ENCODE assay signal across 13 cellular contexts in genomic region chr4:169229571-169230028, GRCh38. TPM values are rescaled to one million over a fixed set of nuclear protein-coding genes. Genes with fewer than 3 reads are reported as not detected.
DNase-seq lines count a peak whose midpoint lies in the region; ATAC-seq and TF ChIP-seq lines count a peak whose summit lies in the region.
"Had no signal": no experiment of that assay in that cellular context is flagged by ENCODE, and none has a peak within 500 bp of the region (broad histone marks: within the 10 kb centered on the region; RNA-seq: fewer than 3 reads in every experiment).

No MANE protein-coding gene starts in this region.

- H3K27ac ChIP-seq in RWPE1, result peak overlapping the region; percentile 87
- peak overlapping the region; percentile 43 for H3K27ac ChIP-seq in foreskin keratinocyte
- H3K27ac ChIP-seq in thoracic aorta, result peak overlapping the region; percentile 13 to 62

- no peak overlapping the region for H3K4me3 ChIP-seq in thoracic aorta
- H3K4me3 ChIP-seq: K562 had no signal

- no peak overlapping the region for H3K4me3 Mint-ChIP-seq in activated CD4-positive, alpha-beta memory T cell treated with anti-CD3 and anti-CD28 coated beads for 36 hours
- H3K4me3 Mint-ChIP-seq: dendritic cell treated with granulocyte-macrophage colony-stimulating factor and Interleukin-4, amounts not matched to agents 40 ng/mL and 50 ng/mL, for 4 days; stimulated activated memory B cell treated with anti-CD40 and anti-IgM and Interleukin-4, amounts not matched to agents 10 μg/mL and 1 μg/mL and 100 μg/mL, for 72 hours had no signal

- no peaks in the 10 kb centered on the region for H3K9me3 Mint-ChIP-seq in activated CD4-positive, alpha-beta memory T cell treated with anti-CD3 and anti-CD28 coated beads for 36 hours
- H3K9me3 Mint-ChIP-seq: dendritic cell treated with granulocyte-macrophage colony-stimulating factor and Interleukin-4, amounts not matched to agents 40 ng/mL and 50 ng/mL, for 4 days; stimulated activated memory B cell treated with anti-CD40 and anti-IgM and Interleukin-4, amounts not matched to agents 10 μg/mL and 1 μg/mL and 100 μg/mL, for 72 hours had no signal

- DNase-seq in DMS53 (lab: John Stamatoyannopoulos, UW) (peak; percentile 2), DMS53 treated with DMSO at 0.1 percent for 48 hours (lab: John Stamatoyannopoulos, UW; ENCODE audit: unreplicated experiment) (no peak), RWPE1 (ENCODE audit: low spot score) (peak; percentile 86), foreskin keratinocyte (peak; percentile 77 to 88), thoracic aorta (ENCODE audit: low spot score) (peak; percentile 36), NCI-H345 treated with DMSO at 0.1 percent for 48 hours (lab: John Stamatoyannopoulos, UW; ENCODE audit: unreplicated experiment) (no peak), NOMO-1 (lab: John Stamatoyannopoulos, UW; ENCODE audit: unreplicated experiment in 2 of 2) (no peak)
- no peak for DNase-seq in activated CD4-positive, alpha-beta memory T cell treated with anti-CD3 and anti-CD28 coated beads for 36 hours
- DNase-seq: 8988T; activated CD4-positive, CD25-positive, alpha-beta regulatory T cell treated with anti-CD3 and anti-CD28 coated beads, Interleukin-2, amount 50 U/mL, for 72 hours had no signal

- no peaks in the 10 kb centered on the region for H3K9me3 ChIP-seq in thoracic aorta

- no peak overlapping the region for H3K27ac Mint-ChIP-seq in activated CD4-positive, alpha-beta memory T cell treated with anti-CD3 and anti-CD28 coated beads for 36 hours
- H3K27ac Mint-ChIP-seq: dendritic cell treated with granulocyte-macrophage colony-stimulating factor and Interleukin-4, amounts not matched to agents 40 ng/mL and 50 ng/mL, for 4 days; stimulated activated memory B cell treated with anti-CD40 and anti-IgM and Interleukin-4, amounts not matched to agents 10 μg/mL and 1 μg/mL and 100 μg/mL, for 72 hours had no signal

- H3K27me3 ChIP-seq in foreskin keratinocyte, result no peaks in the 10 kb centered on the region
- H3K27me3 ChIP-seq in thoracic aorta (replicated peaks; ENCODE audit: insufficient read depth), result no peaks in the 10 kb centered on the region

- H3K36me3 ChIP-seq in thoracic aorta, result no peaks in the 10 kb centered on the region

- POLR2A ChIA-PET in RWPE1 (lab: Yijun Ruan, JAX; ENCODE audit: low non-redundant PET), result no interaction called here
- POLR2A ChIA-PET in activated CD4-positive, alpha-beta memory T cell treated with anti-CD3 and anti-CD28 coated beads for 36 hours (lab: Charles Lee), result no interaction called here

- TF ChIP-seq CTCF in RWPE1 (conservative IDR thresholded peaks at IDR 0.05; ENCODE audit: low read depth) (no peak), foreskin keratinocyte (conservative IDR thresholded peaks at IDR 0.05) (no peak), thoracic aorta (IDR thresholded peaks at IDR 0.05) (no peak)

- H3K27me3 Mint-ChIP-seq in activated CD4-positive, alpha-beta memory T cell treated with anti-CD3 and anti-CD28 coated beads for 36 hours, result no peaks in the 10 kb centered on the region
- H3K27me3 Mint-ChIP-seq: dendritic cell treated with granulocyte-macrophage colony-stimulating factor and Interleukin-4, amounts not matched to agents 40 ng/mL and 50 ng/mL, for 4 days; stimulated activated memory B cell treated with anti-CD40 and anti-IgM and Interleukin-4, amounts not matched to agents 10 μg/mL and 1 μg/mL and 100 μg/mL, for 72 hours had no signal

- H3K4me1 Mint-ChIP-seq in activated CD4-positive, alpha-beta memory T cell treated with anti-CD3 and anti-CD28 coated beads for 36 hours (ENCODE audit: low read depth), result no peaks in the 10 kb centered on the region
- H3K4me1 Mint-ChIP-seq: stimulated activated memory B cell treated with anti-CD40 and anti-IgM and Interleukin-4, amounts not matched to agents 10 μg/mL and 1 μg/mL and 100 μg/mL, for 72 hours had no signal

- peaks cover 69% of the 10 kb centered on the region for H3K4me1 ChIP-seq in foreskin keratinocyte
- peaks cover 18 to 47% of the 10 kb centered on the region in 2 donors for H3K4me1 ChIP-seq in thoracic aorta (ENCODE audit: control insufficient read depth in 1 of 2, low read depth in 2 of 2)

- CTCF ChIA-PET in RWPE1 (lab: Yijun Ruan, JAX), result no interaction called here
- CTCF ChIA-PET in activated CD4-positive, alpha-beta memory T cell treated with anti-CD3 and anti-CD28 coated beads for 36 hours (lab: Charles Lee), result no interaction called here

- ATAC-seq in foreskin keratinocyte (peak; percentile 65), thoracic aorta (ENCODE audit: insufficient number of reproducible peaks, low FRiP score, low read depth) (peak; percentile 86)
- ATAC-seq: K562; stimulated activated memory B cell treated with anti-CD40 and anti-IgM and Interleukin-4, amounts not matched to agents 10 μg/mL and 1 μg/mL and 100 μg/mL, for 72 hours had no signal

- H3K36me3 Mint-ChIP-seq in activated CD4-positive, alpha-beta memory T cell treated with anti-CD3 and anti-CD28 coated beads for 36 hours, result no peaks in the 10 kb centered on the region
- H3K36me3 Mint-ChIP-seq: stimulated activated memory B cell treated with anti-CD40 and anti-IgM and Interleukin-4, amounts not matched to agents 10 μg/mL and 1 μg/mL and 100 μg/mL, for 72 hours had no signal

- intact Hi-C loops in activated CD4-positive, alpha-beta memory T cell treated with anti-CD3 and anti-CD28 coated beads for 36 hours (cut with micrococcal nuclease), result loop anchor here (5.0 kb wide), 1 partner anchor 112 kb away; no protein-coding TSS in a partner anchor

RNA-seq across cellular contexts. Expression of gene SH3RF1, which starts 41.2 kb away (rescaled TPM):
- total RNA-seq in foreskin keratinocyte, result 18.7 and 19.5 TPM in 2 replicates
- 4.1 and 4.8 TPM in 2 replicates for polyA plus RNA-seq in foreskin keratinocyte
- 10 to 100 TPM; 21.9 to 24.6 TPM for total RNA-seq in thoracic aorta
- under 1 TPM; 0.19 to 0.24 TPM for total RNA-seq in activated CD4-positive, alpha-beta memory T cell treated with anti-CD3 and anti-CD28 coated beads for 36 hours

Comparison
In these comparisons a context has a peak if more than half of its experiments do, and no peak if none do; other contexts are left out.
1. DNase-seq: peak in DMS53 (single experiment), RWPE1 (single experiment), foreskin keratinocyte (2 of 2) and thoracic aorta (single experiment); none in DMS53 treated with DMSO at 0.1 percent for 48 hours (single experiment), NCI-H345 treated with DMSO at 0.1 percent for 48 hours (single experiment), NOMO-1 (0 of 2) and activated CD4-positive, alpha-beta memory T cell treated with anti-CD3 and anti-CD28 coated beads for 36 hours (single experiment).
2. RNA of gene SH3RF1, which starts 41.2 kb away (total RNA-seq): 21.9 to 24.6 TPM in thoracic aorta and 18.7 to 19.5 TPM in foreskin keratinocyte; 0.19 to 0.24 TPM in activated CD4-positive, alpha-beta memory T cell treated with anti-CD3 and anti-CD28 coated beads for 36 hours; every median in the first group is over 10 times any median in the second.
3. Peak in every context shown above with its lines, with median percentiles within 50 percentile points of each other: H3K27ac ChIP-seq.